Comparison of ENCODE assay signal across 16 cellular contexts in the genomic region with DNA sequence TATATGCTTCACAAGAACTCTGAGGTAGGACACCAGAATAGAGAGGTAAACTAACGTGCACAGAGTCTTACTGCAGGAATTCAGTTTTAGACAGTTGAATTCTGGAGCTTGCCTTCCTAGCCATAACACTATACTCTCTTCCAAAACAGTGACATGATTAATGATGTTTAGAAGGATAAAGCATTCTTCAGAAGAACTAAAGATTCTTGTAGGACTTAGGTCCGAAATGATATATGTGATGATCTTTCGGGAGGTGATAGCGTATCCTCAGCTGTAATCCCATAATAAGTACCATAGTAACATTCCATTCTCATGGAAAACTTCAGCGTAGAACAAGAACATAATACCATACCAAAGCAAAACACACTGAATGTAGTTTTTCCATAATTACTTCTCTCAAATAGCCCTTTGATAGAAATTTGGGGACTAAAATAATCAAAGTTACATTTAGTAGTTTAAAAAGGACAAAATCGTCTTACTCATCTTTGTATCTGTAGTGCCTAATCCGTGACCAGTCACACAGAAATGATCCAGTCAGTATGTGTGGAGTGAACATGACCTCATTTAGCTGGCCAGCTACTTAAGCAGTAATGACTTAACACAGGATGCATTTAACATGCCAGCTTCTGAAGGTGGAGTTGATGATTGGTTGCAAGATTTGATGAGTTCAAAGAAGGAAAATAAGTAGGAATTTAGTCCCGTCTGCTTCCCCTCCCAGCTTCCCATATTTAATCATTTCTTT.
DNase-seq lines count a peak whose midpoint lies in the region; ATAC-seq and TF ChIP-seq lines count a peak whose summit lies in the region.
"Had no signal": no experiment of that assay in that cellular context is flagged by ENCODE, and none has a peak within 500 bp of the region (broad histone marks: within the 10 kb centered on the region; RNA-seq: fewer than 3 reads in every experiment).

No MANE protein-coding gene starts in this region.

- no peaks in the 10 kb centered on the region for H3K4me1 ChIP-seq in HEK293 (ENCODE audit: control insufficient read depth, insufficient read depth, low read length)

- CTCF ChIA-PET in HEK293 (lab: Yijun Ruan, JAX) = interaction anchor here (0.5 to 1.8 kb wide), 2 partner anchors 13 to 668 kb away, joined by 3 to 10 read pairs; no protein-coding TSS in a partner anchor

- DNase-seq in AG09309 (ENCODE audit: low read depth) (peak; percentile 21), cerebellar cortex (ENCODE audit: low spot score) (peak; percentile 7), kidney glomerular epithelial cell (lab: John Stamatoyannopoulos, UW) (peak; percentile 33), DMS79 (lab: John Stamatoyannopoulos, UW) (no peak)
- DNase-seq in stimulated activated CD4-positive, alpha-beta T cell treated with anti-CD3 and anti-CD28 coated beads, Interleukin-15, amount 100 ng/mL, for 24 hours = no peak
- DNase-seq: activated CD8-positive, alpha-beta memory T cell treated with anti-CD3 and anti-CD28 coated beads, Interleukin-2, amount 50 U/mL, for 4 hours; activated naive CD4-positive, alpha-beta T cell treated with anti-CD3 and anti-CD28 coated beads, Interleukin-2, amount 10 ng/mL, durations not matched to agents 7 days and 5 days; DMS53; Kasumi-1; NCI-H2029 treated with DMSO at 0.1 percent for 48 hours; ovary; WERI-Rb-1 had no signal

- ATAC-seq in GM21528 (IDR thresholded peaks at IDR 0.05; ENCODE audit: low FRiP score, unreplicated experiment) (no peak), GM21723 (IDR thresholded peaks at IDR 0.05; ENCODE audit: unreplicated experiment) (no peak)

- no peak overlapping the region for H3K27ac ChIP-seq in HEK293 (ENCODE audit: extremely low read depth, low read depth, low read length)
- H3K27ac ChIP-seq: esophagus muscularis mucosa, ovary, WERI-Rb-1 had no signal

- H3K4me3 ChIP-seq in AG09309 (ENCODE audit: control insufficient read depth, low read depth, low read length) = no peak overlapping the region
- H3K4me3 ChIP-seq in HEK293 (ENCODE audit: low read depth, low read length) = no peak overlapping the region
- H3K4me3 ChIP-seq: esophagus muscularis mucosa, ovary had no signal

- no peaks in the 10 kb centered on the region for H3K9me3 ChIP-seq in HEK293 (ENCODE audit: control insufficient read depth, insufficient read depth, low read depth, low read length)
- H3K9me3 ChIP-seq: esophagus muscularis mucosa, ovary had no signal

- POLR2A ChIA-PET in HEK293 (lab: Yijun Ruan, JAX) = no interaction called here

- TF ChIP-seq CTCF in AG09309 (IDR thresholded peaks at IDR 0.05; ENCODE audit: control insufficient read depth, insufficient read depth, low read depth, low read length, missing control alignments) (no peak), HEK293 (tag by site-specific recombination; IDR thresholded peaks at IDR 0.05) (no peak)

- H3K36me3 ChIP-seq in HEK293 (ENCODE audit: control insufficient read depth in 2 of 2, insufficient read depth in 1 of 2, low read length in 2 of 2) = peaks cover 0 to 15% of the 10 kb centered on the region in 2 experiments; a peak in 1 of 3 replicates
- H3K36me3 ChIP-seq: ovary had no signal

TF ChIP-seq in HEK293, 187 proteins besides CTCF, POLR2A, EP300 and RAD21:
- TF ChIP-seq ZNF747 (tag by site-specific recombination; IDR thresholded peaks at IDR 0.05) (no peak), ZNF324 (tag by site-specific recombination; IDR thresholded peaks at IDR 0.05) (no peak), ZNF580 (tag by site-specific recombination; IDR thresholded peaks at IDR 0.05) (no peak), ZNF423 (tag by site-specific recombination; IDR thresholded peaks at IDR 0.05) (no peak), ZNF664 (tag by site-specific recombination; IDR thresholded peaks at IDR 0.05) (peak; percentile 51; the same call in 1 of the 2 replicates), ZBTB21 (tag by site-specific recombination; IDR thresholded peaks at IDR 0.05) (peak; percentile 60; the same call in 1 of the 2 replicates), ZNF140 (tag by site-specific recombination; IDR thresholded peaks at IDR 0.05) (no peak), ZNF37A (tag by site-specific recombination; IDR thresholded peaks at IDR 0.05) (no peak), ZNF16 (tag by site-specific recombination; IDR thresholded peaks at IDR 0.05; ENCODE audit: low read depth) (no peak), TCF7L2 (IDR thresholded peaks at IDR 0.05; ENCODE audit: borderline replicate concordance, low read depth, low read length) (peak; percentile 37; the same call in 1 of the 2 replicates), ZNF629 (tag by site-specific recombination; IDR thresholded peaks at IDR 0.05) (peak; percentile 81), SP7 (tag by site-specific recombination; IDR thresholded peaks at IDR 0.05) (no peak), SP2 (tag by site-specific recombination; IDR thresholded peaks at IDR 0.05) (no peak), ZNF555 (tag by site-specific recombination; conservative IDR thresholded peaks at IDR 0.05) (no peak), ZNF280C (tag by site-specific recombination; IDR thresholded peaks at IDR 0.05) (no peak), ZBTB17 (tag by site-specific recombination; IDR thresholded peaks at IDR 0.05) (peak; percentile 29; the same call in 1 of the 2 replicates), ZNF621 (tag by site-specific recombination; IDR thresholded peaks at IDR 0.05) (no peak), ATF2 (tag by site-specific recombination; IDR thresholded peaks at IDR 0.05; ENCODE audit: low read depth) (0 out of 2 replicates have a peak, but pooled peaks have one; percentile 37), OSR2 (tag by site-specific recombination; IDR thresholded peaks at IDR 0.05) (peak; percentile 94), TRIM28 (IDR thresholded peaks at IDR 0.05; ENCODE audit: borderline replicate concordance, low read length) (peak; percentile 43; the same call in 1 of the 2 replicates), KLF1 (tag by site-specific recombination; IDR thresholded peaks at IDR 0.05) (no peak), ZNF677 (tag by site-specific recombination; IDR thresholded peaks at IDR 0.05) (no peak), ZNF514 (tag by site-specific recombination; IDR thresholded peaks at IDR 0.05) (no peak), ZNF501 (tag by site-specific recombination; IDR thresholded peaks at IDR 0.05) (no peak), ZNF354C (tag by site-specific recombination; IDR thresholded peaks at IDR 0.05; ENCODE audit: borderline replicate concordance, low read depth) (no peak), ZNF157 (tag by site-specific recombination; IDR thresholded peaks at IDR 0.05) (no peak)
TF ChIP-seq in HEK293: peak in this region for 8.

Comparison
In these comparisons a context has a peak if more than half of its experiments do, and no peak if none do; other contexts are left out.
1. DNase-seq: peak in AG09309 (single experiment), cerebellar cortex (single experiment) and kidney glomerular epithelial cell (single experiment); none in stimulated activated CD4-positive, alpha-beta T cell treated with anti-CD3 and anti-CD28 coated beads, Interleukin-15, amount 100 ng/mL, for 24 hours (single experiment) and DMS79 (single experiment).